ENCODE assay signal across 8 cellular contexts in genomic region chr14:24136684-24137528, GRCh38. TPM values are rescaled to one million over a fixed set of nuclear protein-coding genes. Genes with fewer than 3 reads are reported as not detected.
A peak's percentile ranks its signal among the peaks of the same experiment; 100 is the strongest.
DNase-seq lines count a peak whose midpoint lies in the region; ATAC-seq and TF ChIP-seq lines count a peak whose summit lies in the region.

No MANE protein-coding gene starts in this region.

- H3K4me3 ChIP-seq in GM12864 (ENCODE audit: low read depth, low read length) = peak overlapping the region; percentile 95
- peak overlapping the region; percentile 75 to 99 (median 94) for H3K4me3 ChIP-seq in esophagus muscularis mucosa
- H3K4me3 ChIP-seq in psoas muscle = peak overlapping the region; percentile 100

- DNase-seq in GM12864 (ENCODE audit: low read depth) (no peak), esophagus muscularis mucosa (ENCODE audit: extremely low spot score) (no peak), psoas muscle (no peak), NCI-H748 (lab: John Stamatoyannopoulos, UW; ENCODE audit: unreplicated experiment) (no peak), AG08395 (ENCODE audit: low spot score) (no peak)
- DNase-seq in central memory CD4-positive, alpha-beta T cell = no peak

- peaks cover 46 to 56% (median 55%) of the 10 kb centered on the region in 4 donors for H3K4me1 ChIP-seq in esophagus muscularis mucosa
- H3K4me1 ChIP-seq in psoas muscle = peaks cover 53% of the 10 kb centered on the region

- 50% methylated on average over 13 of the region's 13 CpGs for WGBS in esophagus muscularis mucosa
- WGBS in psoas muscle, 3 donors = 30 to 38% (median 33%) methylated on average over 13 of the region's 13 CpGs

- intact Hi-C loops in esophagus muscularis mucosa (cut with DNase I) (loop anchor here (1.0 kb wide), 1 partner anchor 23 kb away; the partner anchor contains the start of genes DCAF11 and NRL), psoas muscle (cut with DNase I) (no loop called here)

- no peak for TF ChIP-seq EP300 in esophagus muscularis mucosa (IDR thresholded peaks at IDR 0.05)

- TF ChIP-seq POLR2A in Raji (IDR thresholded peaks at IDR 0.05; ENCODE audit: insufficient read depth, low read depth, low read length) (peak; percentile 13; the same call in 1 of the 2 replicates), esophagus muscularis mucosa (IDR thresholded peaks at IDR 0.05; ENCODE audit: low read depth) (no peak)

- no peaks in the 10 kb centered on the region for H3K27me3 ChIP-seq in esophagus muscularis mucosa
- no peaks in the 10 kb centered on the region for H3K27me3 ChIP-seq in psoas muscle (ENCODE audit: insufficient read depth in 3 of 3, low read length in 2 of 3)

- H3K27ac ChIP-seq in esophagus muscularis mucosa (replicated peaks in 1 of 4) (peak overlapping the region; percentile 89 to 96 (median 92)), psoas muscle (peak overlapping the region; percentile 96)

- H3K36me3 ChIP-seq in esophagus muscularis mucosa (peaks cover 10 to 25% (median 24%) of the 10 kb centered on the region in 4 donors), psoas muscle (ENCODE audit: insufficient read depth in 1 of 2, low read depth in 1 of 2) (peaks cover 0 to 25% of the 10 kb centered on the region in 2 donors)

- TF ChIP-seq CTCF in GM12864 (IDR thresholded peaks at IDR 0.05; ENCODE audit: low read depth, low read length, missing control alignments) = no peak
- TF ChIP-seq CTCF in esophagus muscularis mucosa (IDR thresholded peaks at IDR 0.05) = no peak
- TF ChIP-seq CTCF in psoas muscle (IDR thresholded peaks at IDR 0.05) = no peak

- ATAC-seq in psoas muscle (no peak), GM21529 (IDR thresholded peaks at IDR 0.05; ENCODE audit: unreplicated experiment) (no peak)

- no peaks in the 10 kb centered on the region for H3K9me3 ChIP-seq in esophagus muscularis mucosa
- H3K9me3 ChIP-seq in psoas muscle = no peaks in the 10 kb centered on the region

RNA-seq across cellular contexts. Expression of gene PSME1, which starts 0.9 kb away (rescaled TPM):
- total RNA-seq in esophagus muscularis mucosa (100 to 1,000 TPM; 129 to 158 (median 143) TPM), psoas muscle (100 to 1,000 TPM in 1 of 4 donors, 10 to 100 TPM in 3; 49.2 to 122 (median 80.3) TPM)
- 100 to 1,000 TPM in 1 of 3 donors, 10 to 100 TPM in 2; 73.0 to 106 (median 92.6) TPM for polyA plus RNA-seq in psoas muscle

RNA-seq across cellular contexts. Expression of gene EMC9, which starts 4.5 kb away (rescaled TPM):
- total RNA-seq in esophagus muscularis mucosa (10 to 100 TPM in 3 of 4 donors, 1 to 10 TPM in 1; 8.8 to 14.4 (median 12.2) TPM), psoas muscle (10 to 100 TPM; 18.0 to 67.5 (median 36.1) TPM)
- polyA plus RNA-seq in psoas muscle = 10 to 100 TPM; 17.2 to 35.5 (median 30.9) TPM

RNA-seq across cellular contexts. Expression of gene FITM1, which starts 6.4 kb away (rescaled TPM):
- under 1 TPM in 3 of 4 donors, not detected in 1; 0.34 to 0.83 (median 0.52) TPM for total RNA-seq in esophagus muscularis mucosa
- total RNA-seq in psoas muscle = 100 to 1,000 TPM in 3 of 4 donors, 10 to 100 TPM in 1; 72.8 to 167 (median 137) TPM
- polyA plus RNA-seq in psoas muscle = 100 to 1,000 TPM; 100 to 163 (median 113) TPM

RNA-seq across cellular contexts. Expression of gene PSME2, which starts 9.5 kb away (rescaled TPM):
- total RNA-seq in esophagus muscularis mucosa = 10 to 100 TPM; 32.8 to 64.3 (median 42.6) TPM
- total RNA-seq in psoas muscle = 100 to 1,000 TPM in 1 of 4 donors, 10 to 100 TPM in 3; 30.1 to 179 (median 76.0) TPM
- polyA plus RNA-seq in psoas muscle = 10 to 100 TPM; 64.7 to 80.0 (median 76.4) TPM

RNA-seq across cellular contexts. Expression of gene RNF31, which starts 10.4 kb away (rescaled TPM):
- 10 to 100 TPM; 21.7 to 33.3 (median 26.8) TPM for total RNA-seq in esophagus muscularis mucosa
- 10 to 100 TPM; 46.4 to 81.5 (median 64.7) TPM for total RNA-seq in psoas muscle
- 10 to 100 TPM; 43.3 to 57.3 (median 55.7) TPM for polyA plus RNA-seq in psoas muscle

Comparison
In these comparisons a context has a peak if more than half of its experiments do, and no peak if none do; other contexts are left out.
1. RNA of gene FITM1, which starts 6.4 kb away (total RNA-seq): 72.8 to 167 TPM in psoas muscle; 0.34 to 0.83 TPM in esophagus muscularis mucosa; every median in the first group is over 10 times any median in the second.
2. Peak in every context shown above with its lines, with median percentiles within 50 percentile points of each other: H3K4me3 ChIP-seq.